In the genomic region with DNA sequence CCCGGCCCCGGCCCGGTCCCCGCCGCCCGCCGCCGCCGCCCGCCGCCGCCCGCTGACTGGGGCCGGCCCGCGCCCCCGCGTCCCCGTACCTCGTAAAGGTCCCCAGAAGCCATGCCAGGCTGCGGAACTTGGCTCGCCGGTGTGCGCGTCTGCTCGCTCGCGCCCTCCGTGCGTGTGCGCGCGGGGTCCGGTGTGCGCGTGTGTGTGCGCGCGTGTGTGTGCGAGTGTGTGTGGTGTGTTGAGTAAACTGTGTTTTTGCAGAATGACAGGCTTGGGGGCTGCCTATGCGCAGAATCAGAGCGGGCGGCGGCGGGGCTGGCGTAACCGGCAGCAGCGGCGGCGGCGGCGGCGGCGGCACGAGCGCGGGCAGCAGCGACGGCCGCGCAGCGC, we compare ENCODE assay signal across 8 cellular contexts. TPM values are rescaled to one million over a fixed set of nuclear protein-coding genes. Genes with fewer than 3 reads are reported as not detected.
A peak's percentile ranks its signal among the peaks of the same experiment; 100 is the strongest.
DNase-seq lines count a peak whose midpoint lies in the region; ATAC-seq, FAIRE-seq and TF ChIP-seq lines count a peak whose summit lies in the region.

No MANE protein-coding gene starts in this region.

- no peaks in the 10 kb centered on the region for H3K9me3 Mint-ChIP-seq in astrocyte (ENCODE audit: unreplicated experiment)

- DNase-seq in NCI-H2227 (lab: John Stamatoyannopoulos, UW; ENCODE audit: unreplicated experiment) (peak; percentile 29), NCI-H2227 treated with DMSO at 0.1 percent for 48 hours (lab: John Stamatoyannopoulos, UW) (no peak), T follicular helper cell (ENCODE audit: low read depth) (peak; percentile 26), astrocyte (ENCODE audit: low read depth) (peak; percentile 59), smooth muscle cell (lab: John Stamatoyannopoulos, UW; ENCODE audit: unreplicated experiment) (no peak), NCI-H2171 (lab: John Stamatoyannopoulos, UW) (no peak)

- H3K36me3 Mint-ChIP-seq in astrocyte (ENCODE audit: low read depth, unreplicated experiment) = peaks cover 6% of the 10 kb centered on the region

- peaks cover 5% of the 10 kb centered on the region for H3K79me2 ChIP-seq in astrocyte (ENCODE audit: insufficient read depth, low read length)
- no peaks in the 10 kb centered on the region for H3K79me2 ChIP-seq in smooth muscle cell (ENCODE audit: low read depth)

- peak; percentile 26 for ATAC-seq in HG03039 (IDR thresholded peaks at IDR 0.05; ENCODE audit: unreplicated experiment)

- H3K27ac ChIP-seq in astrocyte (ENCODE audit: low read depth, low read length) (no peak overlapping the region), smooth muscle cell (ENCODE audit: low read depth) (no peak overlapping the region)

- H3K9me3 ChIP-seq in astrocyte (ENCODE audit: insufficient read depth, low read depth, low read length) = no peaks in the 10 kb centered on the region
- no peaks in the 10 kb centered on the region for H3K9me3 ChIP-seq in iPS-15b (ENCODE audit: control insufficient read depth, insufficient read depth, low read length)
- H3K9me3 ChIP-seq in smooth muscle cell (replicated peaks; ENCODE audit: low read depth) = no peaks in the 10 kb centered on the region

- peak overlapping the region; percentile 89 for H3K4me3 Mint-ChIP-seq in astrocyte (ENCODE audit: unreplicated experiment)

- under 1% methylated on average over 40 of the region's 62 CpGs for WGBS in smooth muscle cell (ENCODE audit: low lambda C conversion rate)

- no peak for FAIRE-seq in astrocyte (lab: Jason Lieb, UNC)

- H3K4me2 ChIP-seq in astrocyte (ENCODE audit: low read length) = peak overlapping the region; percentile 74
- H3K4me2 ChIP-seq in smooth muscle cell = peak overlapping the region; percentile 91

- H3K4me1 Mint-ChIP-seq in astrocyte (ENCODE audit: low read depth, unreplicated experiment) = peaks cover 7% of the 10 kb centered on the region

- no peak for TF ChIP-seq CTCF in astrocyte (IDR thresholded peaks at IDR 0.05; ENCODE audit: insufficient read depth, low read depth, low read length)
- TF ChIP-seq CTCF in smooth muscle cell (IDR thresholded peaks at IDR 0.05; ENCODE audit: borderline replicate concordance, insufficient read depth, poor library complexity, severe bottlenecking) = no peak

- peak overlapping the region; percentile 67 for H3K4me3 ChIP-seq in astrocyte (ENCODE audit: insufficient read depth, low read depth, low read length)
- peak overlapping the region; percentile 50 for H3K4me3 ChIP-seq in iPS-15b (ENCODE audit: low read depth, low read length)
- H3K4me3 ChIP-seq in smooth muscle cell = peak overlapping the region; percentile 81

- H3K27me3 Mint-ChIP-seq in astrocyte (ENCODE audit: low read depth, unreplicated experiment) = no peaks in the 10 kb centered on the region

- H3K27me3 ChIP-seq in astrocyte (ENCODE audit: insufficient read depth, low read length) = no peaks in the 10 kb centered on the region
- H3K27me3 ChIP-seq in iPS-15b (ENCODE audit: control insufficient read depth, insufficient read depth, low read length) = peaks cover 28% of the 10 kb centered on the region
- peaks cover 31% of the 10 kb centered on the region for H3K27me3 ChIP-seq in smooth muscle cell (ENCODE audit: low read depth)

- H3K4me1 ChIP-seq in astrocyte (ENCODE audit: insufficient read depth, low read length) (peaks cover 10% of the 10 kb centered on the region), iPS-15b (ENCODE audit: control insufficient read depth, insufficient read depth, low read length) (peaks cover 4% of the 10 kb centered on the region), smooth muscle cell (ENCODE audit: low read depth) (no peaks in the 10 kb centered on the region)

- H4K20me1 ChIP-seq in astrocyte (ENCODE audit: insufficient read depth, low read length) = no peaks in the 10 kb centered on the region
- H4K20me1 ChIP-seq in smooth muscle cell (ENCODE audit: low read depth) = no peaks in the 10 kb centered on the region

- peak overlapping the region; percentile 57 for H3K9ac ChIP-seq in astrocyte (ENCODE audit: low read length)
- H3K9ac ChIP-seq in iPS-15b (ENCODE audit: low read depth, low read length) = no peak overlapping the region
- H3K9ac ChIP-seq in smooth muscle cell (ENCODE audit: low read depth) = no peak overlapping the region

- H2AFZ ChIP-seq in astrocyte (ENCODE audit: low read depth, low read length) = peak overlapping the region; percentile 72
- no peak overlapping the region for H2AFZ ChIP-seq in smooth muscle cell (ENCODE audit: low read depth)

- H3K27ac Mint-ChIP-seq in astrocyte (ENCODE audit: unreplicated experiment) = no peak overlapping the region

- peaks cover 3% of the 10 kb centered on the region for H3F3A ChIP-seq in smooth muscle cell (ENCODE audit: low read depth)

- H3K36me3 ChIP-seq in astrocyte (ENCODE audit: insufficient read depth, low read length) (no peaks in the 10 kb centered on the region), iPS-15b (ENCODE audit: control insufficient read depth, insufficient read depth, low read length) (no peaks in the 10 kb centered on the region), smooth muscle cell (ENCODE audit: low read depth) (no peaks in the 10 kb centered on the region)

RNA-seq across cellular contexts. Expression of gene CDYL2, which starts 0.3 kb away (rescaled TPM):
- total RNA-seq in astrocyte = 20.9 and 26.5 TPM in 2 replicates
- 2.9 and 4.7 TPM in 2 replicates for total RNA-seq in smooth muscle cell
- 1.9 and 2.0 TPM in 2 replicates for polyA plus RNA-seq in smooth muscle cell

Comparison
In these comparisons a context has a peak if more than half of its experiments do, and no peak if none do; other contexts are left out.
1. DNase-seq: peak in NCI-H2227 (single experiment), T follicular helper cell (single experiment) and astrocyte (single experiment); none in NCI-H2227 treated with DMSO at 0.1 percent for 48 hours (single experiment), smooth muscle cell (single experiment) and NCI-H2171 (single experiment).
2. Peak in every context shown above with its lines, with median percentiles within 50 percentile points of each other: H3K4me3 ChIP-seq.